In genomic region chr4:110628321-110629213, GRCh38 we compare ENCODE assay signal across 20 cellular contexts. TPM values are rescaled to one million over a fixed set of nuclear protein-coding genes. Genes with fewer than 3 reads are reported as not detected.
DNase-seq lines count a peak whose midpoint lies in the region; ATAC-seq and TF ChIP-seq lines count a peak whose summit lies in the region.
"Had no signal": no experiment of that assay in that cellular context is flagged by ENCODE, and none has a peak within 500 bp of the region (broad histone marks: within the 10 kb centered on the region; RNA-seq: fewer than 3 reads in every experiment).

No MANE protein-coding gene starts in this region.

- CTCF ChIA-PET in activated CD8-positive, alpha-beta T cell treated with anti-CD3 and anti-CD28 coated beads, Interleukin-2, amount 10 ng/mL, durations not matched to agents 7 days and 5 days (lab: Charles Lee) = no interaction called here
- CTCF ChIA-PET in activated CD8-positive, alpha-beta T cell treated with anti-CD3 and anti-CD28 coated beads for 36 hours (lab: Charles Lee) = no interaction called here

- H3K4me3 Mint-ChIP-seq in activated CD8-positive, alpha-beta T cell treated with anti-CD3 and anti-CD28 coated beads, Interleukin-2, amount 10 ng/mL, durations not matched to agents 7 days and 5 days = peak overlapping the region; percentile 30
- no peak overlapping the region for H3K4me3 Mint-ChIP-seq in activated CD8-positive, alpha-beta T cell treated with anti-CD3 and anti-CD28 coated beads for 36 hours
- H3K4me3 Mint-ChIP-seq: CD8-positive, alpha-beta T cell; stimulated activated memory B cell treated with anti-CD40 and anti-IgM and Interleukin-4, amounts not matched to agents 10 μg/mL and 1 μg/mL and 100 μg/mL, for 72 hours; T-helper 2 cell treated with Interferon-gamma antibody and Interleukin-4, amounts not matched to agents 5 μg/mL and 100 μg/mL, for 36 hours had no signal

- no peak for DNase-seq in activated CD8-positive, alpha-beta T cell treated with anti-CD3 and anti-CD28 coated beads, Interleukin-2, amount 10 ng/mL, durations not matched to agents 7 days and 5 days
- DNase-seq in activated CD8-positive, alpha-beta T cell treated with anti-CD3 and anti-CD28 coated beads for 36 hours = no peak
- peak; percentile 55 for DNase-seq in ecto neural progenitor cell (ENCODE audit: low spot score)
- DNase-seq in left kidney (ENCODE audit: low read depth, low spot score) = peak; percentile 51
- no peak for DNase-seq in SIG-M5 (lab: John Stamatoyannopoulos, UW)
- no peak for DNase-seq in caudate nucleus (lab: John Stamatoyannopoulos, UW)
- DNase-seq: ACHN; activated CD4-positive, CD25-positive, alpha-beta regulatory T cell treated with anti-CD3 and anti-CD28 coated beads, Interleukin-2, amount 50 U/mL, for 72 hours; activated T-cell treated with anti-CD3 and anti-CD28 coated beads, Interleukin-2, amount 50 U/mL, for 1 hour; adrenal gland; CD8-positive, alpha-beta T cell; cerebellar nuclear complex; foreskin melanocyte; NCI-H2171 had no signal

- intact Hi-C loops in activated CD8-positive, alpha-beta T cell treated with anti-CD3 and anti-CD28 coated beads for 36 hours (cut with micrococcal nuclease) = no loop called here

- H3K4me1 ChIP-seq in skeletal muscle tissue (ENCODE audit: control insufficient read depth in 3 of 3, insufficient read depth in 3 of 3, low read length in 3 of 3) = peaks cover 6 to 41% (median 20%) of the 10 kb centered on the region in 3 donors

- H3K4me3 ChIP-seq in skeletal muscle tissue (ENCODE audit: low read length in 3 of 3) = peak overlapping the region in 2 of 3 donors; percentile 42 to 77
- H3K4me3 ChIP-seq: adrenal gland had no signal

- POLR2A ChIA-PET in activated CD8-positive, alpha-beta T cell treated with anti-CD3 and anti-CD28 coated beads, Interleukin-2, amount 10 ng/mL, durations not matched to agents 7 days and 5 days (lab: Charles Lee) = no interaction called here
- POLR2A ChIA-PET in activated CD8-positive, alpha-beta T cell treated with anti-CD3 and anti-CD28 coated beads for 36 hours (lab: Charles Lee) = interaction anchor here (0.7 to 1.6 kb wide), 3 partner anchors 8 to 1999 kb away, joined by 3 to 6 read pairs (median 4); no protein-coding TSS in a partner anchor

- H3K9me3 Mint-ChIP-seq in activated CD8-positive, alpha-beta T cell treated with anti-CD3 and anti-CD28 coated beads, Interleukin-2, amount 10 ng/mL, durations not matched to agents 7 days and 5 days (ENCODE audit: insufficient read depth) = peaks cover 11% of the 10 kb centered on the region
- peaks cover 8% of the 10 kb centered on the region for H3K9me3 Mint-ChIP-seq in activated CD8-positive, alpha-beta T cell treated with anti-CD3 and anti-CD28 coated beads for 36 hours
- H3K9me3 Mint-ChIP-seq: CD8-positive, alpha-beta T cell; T-helper 2 cell treated with Interferon-gamma antibody and Interleukin-4, amounts not matched to agents 5 μg/mL and 100 μg/mL, for 36 hours had no signal

- no peaks in the 10 kb centered on the region for H3K9me3 ChIP-seq in skeletal muscle tissue (ENCODE audit: control insufficient read depth in 3 of 3, low read length in 3 of 3)
- H3K9me3 ChIP-seq: adrenal gland had no signal

- no peak for ATAC-seq in activated CD8-positive, alpha-beta T cell treated with anti-CD3 and anti-CD28 coated beads, Interleukin-2, amount 10 ng/mL, durations not matched to agents 7 days and 5 days
- no peak for ATAC-seq in activated CD8-positive, alpha-beta T cell treated with anti-CD3 and anti-CD28 coated beads for 36 hours
- no peak for ATAC-seq in GM18870 (IDR thresholded peaks at IDR 0.05; ENCODE audit: unreplicated experiment)
- ATAC-seq: CD8-positive, alpha-beta T cell; Right ventricle myocardium inferior; stimulated activated memory B cell treated with anti-CD40 and anti-IgM and Interleukin-4, amounts not matched to agents 10 μg/mL and 1 μg/mL and 100 μg/mL, for 72 hours had no signal

- H3K9ac ChIP-seq in skeletal muscle tissue (ENCODE audit: low read depth in 1 of 3, low read length in 3 of 3) = peak overlapping the region in 2 of 3 donors; percentile 51 to 88

- peak overlapping the region; percentile 31 for H3K27ac ChIP-seq in skeletal muscle tissue (ENCODE audit: low read depth, low read length)
- H3K27ac ChIP-seq in caudate nucleus (ENCODE audit: low read depth, low read length) = no peak overlapping the region
- H3K27ac ChIP-seq: adrenal gland had no signal

- TF ChIP-seq CTCF in activated CD8-positive, alpha-beta T cell treated with anti-CD3 and anti-CD28 coated beads for 36 hours (IDR thresholded peaks at IDR 0.05) = no peak

- peak overlapping the region; percentile 50 for H3K27ac Mint-ChIP-seq in activated CD8-positive, alpha-beta T cell treated with anti-CD3 and anti-CD28 coated beads, Interleukin-2, amount 10 ng/mL, durations not matched to agents 7 days and 5 days
- no peak overlapping the region for H3K27ac Mint-ChIP-seq in activated CD8-positive, alpha-beta T cell treated with anti-CD3 and anti-CD28 coated beads for 36 hours
- H3K27ac Mint-ChIP-seq: CD8-positive, alpha-beta T cell; stimulated activated memory B cell treated with anti-CD40 and anti-IgM and Interleukin-4, amounts not matched to agents 10 μg/mL and 1 μg/mL and 100 μg/mL, for 72 hours; T-helper 2 cell treated with Interferon-gamma antibody and Interleukin-4, amounts not matched to agents 5 μg/mL and 100 μg/mL, for 36 hours had no signal

- H3K36me3 Mint-ChIP-seq in activated CD8-positive, alpha-beta T cell treated with anti-CD3 and anti-CD28 coated beads, Interleukin-2, amount 10 ng/mL, durations not matched to agents 7 days and 5 days (ENCODE audit: low read depth) = peaks cover 23% of the 10 kb centered on the region
- peaks cover 7% of the 10 kb centered on the region for H3K36me3 Mint-ChIP-seq in activated CD8-positive, alpha-beta T cell treated with anti-CD3 and anti-CD28 coated beads for 36 hours (ENCODE audit: low read depth)
- H3K36me3 Mint-ChIP-seq: CD8-positive, alpha-beta T cell; stimulated activated memory B cell treated with anti-CD40 and anti-IgM and Interleukin-4, amounts not matched to agents 10 μg/mL and 1 μg/mL and 100 μg/mL, for 72 hours had no signal

- H3K36me3 ChIP-seq in skeletal muscle tissue (ENCODE audit: control insufficient read depth in 3 of 3, insufficient read depth in 3 of 3, low read length in 3 of 3) = peaks cover 0 to 3% (median 0%) of the 10 kb centered on the region in 3 donors
- H3K36me3 ChIP-seq: adrenal gland had no signal

- peaks cover 10% of the 10 kb centered on the region for H3K4me1 Mint-ChIP-seq in activated CD8-positive, alpha-beta T cell treated with anti-CD3 and anti-CD28 coated beads, Interleukin-2, amount 10 ng/mL, durations not matched to agents 7 days and 5 days (ENCODE audit: low read depth)
- peaks cover 12% of the 10 kb centered on the region for H3K4me1 Mint-ChIP-seq in activated CD8-positive, alpha-beta T cell treated with anti-CD3 and anti-CD28 coated beads for 36 hours (ENCODE audit: low read depth)

- H3K27me3 ChIP-seq in skeletal muscle tissue (ENCODE audit: control insufficient read depth in 3 of 3, insufficient read depth in 3 of 3, low read length in 3 of 3) = peaks cover 10 to 61% (median 21%) of the 10 kb centered on the region in 3 donors

- H3K27me3 Mint-ChIP-seq in activated CD8-positive, alpha-beta T cell treated with anti-CD3 and anti-CD28 coated beads, Interleukin-2, amount 10 ng/mL, durations not matched to agents 7 days and 5 days (ENCODE audit: low read depth) = peaks cover 86% of the 10 kb centered on the region
- peaks cover 84% of the 10 kb centered on the region for H3K27me3 Mint-ChIP-seq in activated CD8-positive, alpha-beta T cell treated with anti-CD3 and anti-CD28 coated beads for 36 hours

RNA-seq across cellular contexts. Expression of gene PITX2, which starts 5.7 kb away (rescaled TPM):
- not detected for total RNA-seq in activated CD8-positive, alpha-beta T cell treated with anti-CD3 and anti-CD28 coated beads, Interleukin-2, amount 10 ng/mL, durations not matched to agents 7 days and 5 days
- not detected for total RNA-seq in activated CD8-positive, alpha-beta T cell treated with anti-CD3 and anti-CD28 coated beads for 36 hours
- total RNA-seq in skeletal muscle tissue = 16.2 TPM
- total RNA-seq: adrenal gland; CD8-positive, alpha-beta T cell; mesenteric fat pad; Right ventricle myocardium inferior had no signal

Comparison
In these comparisons a context has a peak if more than half of its experiments do, and no peak if none do; other contexts are left out.
1. DNase-seq: peak in ecto neural progenitor cell (single experiment) and left kidney (single experiment); none in activated CD8-positive, alpha-beta T cell treated with anti-CD3 and anti-CD28 coated beads, Interleukin-2, amount 10 ng/mL, durations not matched to agents 7 days and 5 days (single experiment), activated CD8-positive, alpha-beta T cell treated with anti-CD3 and anti-CD28 coated beads for 36 hours (single experiment), SIG-M5 (single experiment) and caudate nucleus (0 of 61).
2. RNA of gene PITX2, which starts 5.7 kb away (total RNA-seq): 16.2 TPM in skeletal muscle tissue (single experiment); not detected in activated CD8-positive, alpha-beta T cell treated with anti-CD3 and anti-CD28 coated beads for 36 hours and not detected in activated CD8-positive, alpha-beta T cell treated with anti-CD3 and anti-CD28 coated beads, Interleukin-2, amount 10 ng/mL, durations not matched to agents 7 days and 5 days; every median in the first group is over 10 times any median in the second.